Comparison of ENCODE assay signal across 6 cellular contexts in genomic region chr19:1251503-1252220, GRCh38. TPM values are rescaled to one million over a fixed set of nuclear protein-coding genes. Genes with fewer than 3 reads are reported as not detected.
DNase-seq lines count a peak whose midpoint lies in the region; TF ChIP-seq lines count a peak whose summit lies in the region.

No MANE protein-coding gene starts in this region.

- intact Hi-C loops in esophagus muscularis mucosa (cut with DNase I) (no loop called here), spleen (cut with DNase I; ENCODE audit: low total_unique reads) (no loop called here)

- TF ChIP-seq EP300 in esophagus muscularis mucosa (IDR thresholded peaks at IDR 0.05): no peak

- H3K4me1 ChIP-seq in esophagus muscularis mucosa (peaks cover 52 to 81% (median 71%) of the 10 kb centered on the region in 4 donors), spleen (peaks cover 42 to 74% (median 66%) of the 10 kb centered on the region in 6 donors)

- peaks cover 0 to 3% (median 0%) of the 10 kb centered on the region in 4 donors for H3K27me3 ChIP-seq in esophagus muscularis mucosa
- no peaks in the 10 kb centered on the region for H3K27me3 ChIP-seq in spleen (replicated peaks in 1 of 7)

- TF ChIP-seq POLR2A in esophagus muscularis mucosa (IDR thresholded peaks at IDR 0.05; ENCODE audit: low read depth) (no peak), spleen (IDR thresholded peaks at IDR 0.05) (peak in 1 of 3 donors; percentile 59)

- H3K36me3 ChIP-seq in esophagus muscularis mucosa (peaks cover 32 to 55% (median 48%) of the 10 kb centered on the region in 4 donors), spleen (peaks cover 8 to 61% (median 46%) of the 10 kb centered on the region in 6 donors)

- H3K4me3 ChIP-seq in GM08714 (ENCODE audit: low read length) (peak overlapping the region; percentile 87), esophagus muscularis mucosa (peak overlapping the region; percentile 77 to 89 (median 82)), spleen (peak overlapping the region; percentile 91 to 99 (median 98))

- no peaks in the 10 kb centered on the region for H3K9me3 ChIP-seq in esophagus muscularis mucosa
- no peaks in the 10 kb centered on the region for H3K9me3 ChIP-seq in spleen

- TF ChIP-seq CTCF in esophagus muscularis mucosa (IDR thresholded peaks at IDR 0.05): no peak
- TF ChIP-seq CTCF in spleen (IDR thresholded peaks at IDR 0.05 in 8 of 11, conservative IDR thresholded peaks at IDR 0.05 in 3 of 11): peak in 1 of 11 experiments; percentile 6

- peak in 3 of 5 experiments; percentile 57 to 84 (median 60) for DNase-seq in T-helper 2 cell
- DNase-seq in esophagus muscularis mucosa (ENCODE audit: extremely low spot score): no peak
- peak; percentile 96 for DNase-seq in spleen
- no peak for DNase-seq in putamen (ENCODE audit: low spot score)
- no peak for DNase-seq in germinal center (ENCODE audit: low spot score)

- H3K27ac ChIP-seq in esophagus muscularis mucosa (replicated peaks in 1 of 4) (peak overlapping the region; percentile 99 to 100 (median 100)), spleen (peak overlapping the region; percentile 95 to 100 (median 99))

- no CpG with 5 or more reads among the region's 31 CpGs for WGBS in esophagus muscularis mucosa
- WGBS in spleen, 5 donors: 0 to 3% (median 1%) methylated on average over 12 to 31 of the region's 31 CpGs

RNA-seq across cellular contexts. Expression of gene MIDN, which starts 3.3 kb away (rescaled TPM):
- total RNA-seq in esophagus muscularis mucosa: 10 to 100 TPM; 20.3 to 72.2 (median 31.8) TPM
- total RNA-seq in spleen: 100 to 1,000 TPM in 4 of 7 donors, 10 to 100 TPM in 3; 42.1 to 223 (median 138) TPM
- polyA plus RNA-seq in spleen: 10 to 100 TPM; 16.5 to 48.9 (median 19.1) TPM

RNA-seq across cellular contexts. Expression of gene ATP5F1D, which starts 10.1 kb away (rescaled TPM):
- total RNA-seq in esophagus muscularis mucosa: 100 to 1,000 TPM in 2 of 4 donors, 10 to 100 TPM in 2; 77.5 to 140 (median 109) TPM
- 100 to 1,000 TPM in 4 of 7 donors, 10 to 100 TPM in 3; 49.1 to 131 (median 102) TPM for total RNA-seq in spleen
- 100 to 1,000 TPM; 164 to 166 (median 165) TPM for polyA plus RNA-seq in spleen

RNA-seq across cellular contexts. Expression of gene CBARP, which starts 13.9 kb away (rescaled TPM):
- total RNA-seq in esophagus muscularis mucosa: 1 to 10 TPM in 1 of 4 donors, under 1 TPM in 2, not detected in 1; 0.58 to 1.0 (median 0.99) TPM
- 1 to 10 TPM in 1 of 7 donors, under 1 TPM in 5, not detected in 1; 0.12 to 1.2 (median 0.41) TPM for total RNA-seq in spleen
- under 1 TPM in 2 of 3 donors, not detected in 1; 0.05 to 0.48 TPM for polyA plus RNA-seq in spleen

RNA-seq across cellular contexts. Expression of gene CIRBP, which starts 17.5 kb away (rescaled TPM):
- total RNA-seq in esophagus muscularis mucosa (100 to 1,000 TPM; 236 to 601 (median 429) TPM), spleen (100 to 1,000 TPM; 333 to 672 (median 514) TPM)
- 100 to 1,000 TPM; 406 to 894 (median 843) TPM for polyA plus RNA-seq in spleen

RNA-seq across cellular contexts. Expression of gene FAM174C, which starts 23.7 kb away (rescaled TPM):
- total RNA-seq in esophagus muscularis mucosa (10 to 100 TPM; 24.9 to 58.9 (median 43.6) TPM), spleen (10 to 100 TPM; 35.8 to 69.6 (median 43.9) TPM)
- 100 to 1,000 TPM in 1 of 3 donors, 10 to 100 TPM in 2; 82.9 to 134 (median 88.6) TPM for polyA plus RNA-seq in spleen

Comparison
In these comparisons a context has a peak if more than half of its experiments do, and no peak if none do; other contexts are left out.
1. DNase-seq: peak in T-helper 2 cell (3 of 5) and spleen (single experiment); none in esophagus muscularis mucosa (single experiment), putamen (single experiment) and germinal center (single experiment).
2. Peak in every context shown above with its lines, with median percentiles within 50 percentile points of each other: H3K4me3 ChIP-seq.